In the genomic region with DNA sequence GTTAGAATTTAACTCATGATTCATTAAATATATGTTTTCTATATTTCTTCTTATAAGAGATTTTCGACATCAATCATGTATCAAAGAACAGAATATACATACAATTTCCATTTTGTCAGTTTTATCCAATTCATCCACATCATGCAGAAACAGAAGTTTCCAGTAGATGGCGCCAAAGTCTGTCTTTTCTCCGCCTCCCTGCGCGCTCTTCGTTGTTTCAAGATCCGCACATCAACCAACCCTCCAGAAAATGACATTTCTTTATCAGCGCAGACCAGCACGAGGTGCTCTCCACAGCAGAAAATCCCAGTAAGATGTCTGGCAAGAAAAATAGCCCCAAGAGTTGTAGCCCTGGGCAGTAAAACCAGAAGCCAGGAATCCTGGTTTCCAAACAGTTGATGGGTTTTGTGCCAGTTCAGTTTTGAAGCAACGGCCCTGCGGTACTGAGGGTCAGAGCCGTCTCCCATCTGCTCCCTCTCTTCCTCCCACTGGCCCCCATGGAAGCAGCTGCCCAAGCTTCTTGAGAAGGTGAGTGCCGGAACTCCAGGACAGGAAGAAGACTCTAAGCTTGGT, we compare ENCODE assay signal across 8 cellular contexts. TPM values are rescaled to one million over a fixed set of nuclear protein-coding genes. Genes with fewer than 3 reads are reported as not detected.
DNase-seq lines count a peak whose midpoint lies in the region; FAIRE-seq and TF ChIP-seq lines count a peak whose summit lies in the region.

No MANE protein-coding gene starts in this region.

- H3K36me3 ChIP-seq in OCI-LY3 (replicated peaks; ENCODE audit: low read depth, low read length): no peaks in the 10 kb centered on the region
- no peaks in the 10 kb centered on the region for H3K36me3 ChIP-seq in neural progenitor cell
- H3K36me3 ChIP-seq in tibial nerve: no peaks in the 10 kb centered on the region

- no peak for TF ChIP-seq EP300 in tibial nerve (IDR thresholded peaks at IDR 0.05)

- FAIRE-seq in G401.6 (lab: Jason Lieb, UNC): peak; percentile 94

- H3K4me3 ChIP-seq in OCI-LY3 (ENCODE audit: low read length) (no peak overlapping the region), neural progenitor cell (no peak overlapping the region), tibial nerve (no peak overlapping the region)

- no peak overlapping the region for H3K4me3 Mint-ChIP-seq in activated T-cell treated with anti-CD3 and anti-CD28 coated beads, Interleukin-2, amount 50 U/mL, for 24 hours
- H3K4me3 Mint-ChIP-seq in neural progenitor cell: no peak overlapping the region

- H3K9me3 Mint-ChIP-seq in activated T-cell treated with anti-CD3 and anti-CD28 coated beads, Interleukin-2, amount 50 U/mL, for 24 hours: no peaks in the 10 kb centered on the region
- no peaks in the 10 kb centered on the region for H3K9me3 Mint-ChIP-seq in neural progenitor cell

- no peaks in the 10 kb centered on the region for H3K36me3 Mint-ChIP-seq in activated T-cell treated with anti-CD3 and anti-CD28 coated beads, Interleukin-2, amount 50 U/mL, for 24 hours (ENCODE audit: low read depth)
- no peaks in the 10 kb centered on the region for H3K36me3 Mint-ChIP-seq in neural progenitor cell

- H3K27me3 Mint-ChIP-seq in activated T-cell treated with anti-CD3 and anti-CD28 coated beads, Interleukin-2, amount 50 U/mL, for 24 hours: peaks cover 2% of the 10 kb centered on the region
- peaks cover 5% of the 10 kb centered on the region for H3K27me3 Mint-ChIP-seq in neural progenitor cell (ENCODE audit: insufficient read depth, low read depth)

- H3K27ac ChIP-seq in OCI-LY3 (ENCODE audit: low read length) (no peak overlapping the region), neural progenitor cell (no peak overlapping the region), tibial nerve (no peak overlapping the region)

- H3K27ac Mint-ChIP-seq in activated T-cell treated with anti-CD3 and anti-CD28 coated beads, Interleukin-2, amount 50 U/mL, for 24 hours: no peak overlapping the region
- no peak overlapping the region for H3K27ac Mint-ChIP-seq in neural progenitor cell

- TF ChIP-seq POLR2A in tibial nerve (IDR thresholded peaks at IDR 0.05): no peak

- H3K9me3 ChIP-seq in OCI-LY3 (ENCODE audit: insufficient read depth, low read length): no peaks in the 10 kb centered on the region
- H3K9me3 ChIP-seq in neural progenitor cell (ENCODE audit: low read depth): no peaks in the 10 kb centered on the region
- H3K9me3 ChIP-seq in tibial nerve: no peaks in the 10 kb centered on the region

- H3K27me3 ChIP-seq in OCI-LY3 (ENCODE audit: low read depth, low read length) (peaks cover 16% of the 10 kb centered on the region; the same call in 1 of the 2 replicates), neural progenitor cell (peaks cover 4% of the 10 kb centered on the region), tibial nerve (no peaks in the 10 kb centered on the region)

- TF ChIP-seq CTCF in OCI-LY3 (IDR thresholded peaks at IDR 0.05; ENCODE audit: low read depth, low read length): peak; percentile 89
- peak; percentile 88 for TF ChIP-seq CTCF in neural progenitor cell (IDR thresholded peaks at IDR 0.05)
- peak; percentile 72 to 85 (median 80) for TF ChIP-seq CTCF in tibial nerve (IDR thresholded peaks at IDR 0.05)

- no peaks in the 10 kb centered on the region for H3K79me2 ChIP-seq in OCI-LY3 (ENCODE audit: low read length)
- no peaks in the 10 kb centered on the region for H3K79me2 ChIP-seq in neural progenitor cell (ENCODE audit: low read depth)

- no peak overlapping the region for H3K9ac ChIP-seq in OCI-LY3 (ENCODE audit: low read length)
- no peak overlapping the region for H3K9ac ChIP-seq in neural progenitor cell

- H4K20me1 ChIP-seq in OCI-LY3 (ENCODE audit: insufficient read depth, low read length): no peaks in the 10 kb centered on the region
- H4K20me1 ChIP-seq in neural progenitor cell (ENCODE audit: low read depth): no peaks in the 10 kb centered on the region

- no peaks in the 10 kb centered on the region for H3F3A ChIP-seq in neural progenitor cell (ENCODE audit: low read depth)

- H3K4me1 ChIP-seq in OCI-LY3 (ENCODE audit: low read length) (peaks cover 20% of the 10 kb centered on the region), neural progenitor cell (no peaks in the 10 kb centered on the region), tibial nerve (peaks cover 0 to 11% (median 0%) of the 10 kb centered on the region in 4 donors)

- 22 to 26% methylated on average over 13 of the region's 13 CpGs for WGBS in tibial nerve, 2 donors

- H2AFZ ChIP-seq in OCI-LY3 (ENCODE audit: low read depth, low read length): no peak overlapping the region; the same call in 1 of the 2 replicates
- H2AFZ ChIP-seq in neural progenitor cell (replicated peaks): peak overlapping the region; percentile 92

- DNase-seq in HK-2 (ENCODE audit: unreplicated experiment) (peak; percentile 54), fibroblast of gingiva (ENCODE audit: low read depth) (peak; percentile 34), neural progenitor cell (ENCODE audit: low spot score) (peak; percentile 69), tibial nerve (ENCODE audit: low spot score in 2 of 2) (peak; percentile 23 to 78), mesenteric fat pad (ENCODE audit: low spot score) (no peak)
- peak; percentile 63 for DNase-seq in activated T-cell treated with anti-CD3 and anti-CD28 coated beads, Interleukin-2, amount 50 U/mL, for 24 hours

- peaks cover 2% of the 10 kb centered on the region for H3K4me1 Mint-ChIP-seq in activated T-cell treated with anti-CD3 and anti-CD28 coated beads, Interleukin-2, amount 50 U/mL, for 24 hours (ENCODE audit: low read depth)
- peaks cover 2% of the 10 kb centered on the region for H3K4me1 Mint-ChIP-seq in neural progenitor cell

- H3K4me2 ChIP-seq in OCI-LY3 (ENCODE audit: low read length) (peak overlapping the region; percentile 64), neural progenitor cell (no peak overlapping the region)

RNA-seq across cellular contexts. Expression of a gene that starts 38.6 kb away (rescaled TPM):
- 4.3 and 4.5 TPM in 2 replicates for total RNA-seq in neural progenitor cell (ENCODE audit: low replicate concordance)
- 10 to 100 TPM; 51.1 to 94.8 (median 74.0) TPM for total RNA-seq in tibial nerve
- total RNA-seq in mesenteric fat pad: 32.9 TPM

RNA-seq across cellular contexts. Expression of a gene that starts 38.8 kb away (rescaled TPM):
- total RNA-seq in neural progenitor cell (ENCODE audit: low replicate concordance): 32.5 and 42.7 TPM in 2 replicates
- total RNA-seq in tibial nerve: 100 to 1,000 TPM; 192 to 321 (median 215) TPM
- total RNA-seq in mesenteric fat pad: 238 TPM
